ENCODE assay signal across 8 cellular contexts in genomic region chr10:121974019-121974534, GRCh38. TPM values are rescaled to one million over a fixed set of nuclear protein-coding genes. Genes with fewer than 3 reads are reported as not detected.
A peak's percentile ranks its signal among the peaks of the same experiment; 100 is the strongest.
DNase-seq lines count a peak whose midpoint lies in the region; ATAC-seq and TF ChIP-seq lines count a peak whose summit lies in the region.

No MANE protein-coding gene starts in this region.

- H3K36me3 ChIP-seq in lower lobe of right lung, result peaks cover 27% of the 10 kb centered on the region
- H3K36me3 ChIP-seq in vagina, result peaks cover 0 to 14% of the 10 kb centered on the region in 2 donors

- intact Hi-C loops in lower lobe of right lung (cut with DNase I) (no loop called here), vagina (cut with DNase I) (no loop called here)

- H3K27me3 ChIP-seq in lower lobe of right lung (ENCODE audit: low read depth) (no peaks in the 10 kb centered on the region), vagina (no peaks in the 10 kb centered on the region)

- TF ChIP-seq CTCF in lower lobe of right lung (IDR thresholded peaks at IDR 0.05) (no peak), vagina (IDR thresholded peaks at IDR 0.05) (no peak)

- no peak for DNase-seq in lower lobe of right lung
- no peak for DNase-seq in vagina (ENCODE audit: extremely low spot score in 2 of 2)
- no peak for DNase-seq in COLO668 (lab: John Stamatoyannopoulos, UW; ENCODE audit: unreplicated experiment)
- DNase-seq in NOMO-1 (lab: John Stamatoyannopoulos, UW; ENCODE audit: unreplicated experiment in 2 of 2), result no peak

- no peaks in the 10 kb centered on the region for H3K9me3 ChIP-seq in lower lobe of right lung
- H3K9me3 ChIP-seq in vagina, result no peaks in the 10 kb centered on the region

- H3K27ac ChIP-seq in angular gyrus (ENCODE audit: low read depth, low read length), result peak overlapping the region; percentile 26
- peak overlapping the region; percentile 98 for H3K27ac ChIP-seq in lower lobe of right lung
- H3K27ac ChIP-seq in vagina, result peak overlapping the region; percentile 95

- ATAC-seq in GM18861 (IDR thresholded peaks at IDR 0.05; ENCODE audit: unreplicated experiment) (peak; percentile 19), HG03196 (IDR thresholded peaks at IDR 0.05; ENCODE audit: unreplicated experiment) (peak; percentile 22), lower lobe of right lung (no peak), GM19463 (IDR thresholded peaks at IDR 0.05; ENCODE audit: unreplicated experiment) (no peak)

- peaks cover 23% of the 10 kb centered on the region for H3K4me1 ChIP-seq in lower lobe of right lung
- peaks cover 26% of the 10 kb centered on the region for H3K4me1 ChIP-seq in vagina

- H3K4me3 ChIP-seq in lower lobe of right lung, result peak overlapping the region; percentile 87
- peak overlapping the region; percentile 76 to 83 for H3K4me3 ChIP-seq in vagina

- TF ChIP-seq POLR2A in vagina (IDR thresholded peaks at IDR 0.05), result no peak

RNA-seq across cellular contexts. Expression of gene NSMCE4A, which starts 0.9 kb away (rescaled TPM):
- total RNA-seq in lower lobe of right lung (37.1 TPM), vagina (80.8 TPM)

RNA-seq across cellular contexts. Expression of gene TACC2, which starts 14.9 kb away (rescaled TPM):
- total RNA-seq in lower lobe of right lung, result 141 TPM
- total RNA-seq in vagina, result 76.4 TPM

RNA-seq across cellular contexts. Expression of gene ATE1, which starts 46.2 kb away (rescaled TPM):
- total RNA-seq in lower lobe of right lung (26.0 TPM), vagina (21.9 TPM)

Comparison
In these comparisons a context has a peak if more than half of its experiments do, and no peak if none do; other contexts are left out.
1. ATAC-seq: peak in GM18861 (single experiment) and HG03196 (single experiment); none in lower lobe of right lung (0 of 2) and GM19463 (single experiment).
2. H3K27ac ChIP-seq: peak in every context shown above with its lines; median percentile 98 in lower lobe of right lung; 95 in vagina; 26 in angular gyrus.